1 cellular context compared by ENCODE assay signal in the genomic region with DNA sequence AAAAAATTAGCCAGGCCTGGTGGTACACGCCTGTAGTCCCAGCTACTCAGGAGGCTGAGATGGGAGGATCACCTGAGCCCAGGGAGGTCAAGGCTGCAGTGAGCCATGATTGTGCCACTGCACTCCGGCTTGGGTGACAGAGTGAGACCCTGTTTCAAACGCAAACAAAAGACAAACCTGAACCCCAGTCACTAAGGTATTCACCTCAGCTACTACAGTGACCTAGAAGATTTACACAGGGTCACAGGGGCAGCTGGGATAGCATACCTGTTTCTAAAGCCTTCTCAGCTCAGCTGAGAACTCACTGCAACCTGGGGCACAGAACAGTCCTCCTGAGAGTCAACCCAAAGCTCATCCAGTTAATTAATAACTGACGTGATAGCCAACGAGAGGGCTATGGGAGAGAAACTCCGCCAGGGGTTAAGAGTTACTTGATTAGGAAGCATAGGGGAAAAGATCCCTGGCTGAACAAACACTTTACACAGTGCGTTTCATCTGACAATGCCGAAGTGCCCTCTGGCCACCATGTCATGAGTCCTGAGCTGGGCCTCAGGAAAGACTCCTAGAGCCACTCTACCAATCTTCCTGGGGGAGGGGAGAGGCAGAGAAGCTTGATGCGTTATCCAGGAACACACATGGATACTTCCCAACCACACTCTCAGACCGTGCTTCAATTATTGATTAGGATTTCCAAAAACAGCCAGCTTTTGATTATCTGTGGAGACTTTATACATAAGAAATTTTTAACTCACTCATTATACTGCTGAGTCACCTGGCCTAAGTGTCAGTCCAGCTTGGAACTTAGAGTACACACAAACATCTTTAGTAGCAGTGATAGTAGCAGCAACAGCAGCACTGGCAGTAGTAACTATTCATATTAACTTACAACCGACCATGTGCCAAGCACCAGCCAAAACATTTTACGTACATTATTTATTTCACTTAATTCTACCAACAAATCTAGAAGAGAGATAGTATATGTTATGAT.
TF ChIP-seq lines count a peak whose summit lies in the region.

No MANE protein-coding gene starts in this region.

TF ChIP-seq in SK-N-SH treated with all-trans-retinoic acid at 6 μM for 48 hours, 23 proteins besides CTCF, POLR2A, EP300 and RAD21 (continued from another document):
- TF ChIP-seq, protein P1, sequence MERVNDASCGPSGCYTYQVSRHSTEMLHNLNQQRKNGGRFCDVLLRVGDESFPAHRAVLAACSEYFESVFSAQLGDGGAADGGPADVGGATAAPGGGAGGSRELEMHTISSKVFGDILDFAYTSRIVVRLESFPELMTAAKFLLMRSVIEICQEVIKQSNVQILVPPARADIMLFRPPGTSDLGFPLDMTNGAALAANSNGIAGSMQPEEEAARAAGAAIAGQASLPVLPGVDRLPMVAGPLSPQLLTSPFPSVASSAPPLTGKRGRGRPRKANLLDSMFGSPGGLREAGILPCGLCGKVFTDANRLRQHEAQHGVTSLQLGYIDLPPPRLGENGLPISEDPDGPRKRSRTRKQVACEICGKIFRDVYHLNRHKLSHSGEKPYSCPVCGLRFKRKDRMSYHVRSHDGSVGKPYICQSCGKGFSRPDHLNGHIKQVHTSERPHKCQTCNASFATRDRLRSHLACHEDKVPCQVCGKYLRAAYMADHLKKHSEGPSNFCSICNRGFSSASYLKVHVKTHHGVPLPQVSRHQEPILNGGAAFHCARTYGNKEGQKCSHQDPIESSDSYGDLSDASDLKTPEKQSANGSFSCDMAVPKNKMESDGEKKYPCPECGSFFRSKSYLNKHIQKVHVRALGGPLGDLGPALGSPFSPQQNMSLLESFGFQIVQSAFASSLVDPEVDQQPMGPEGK (CRISPR knock-in tag; IDR thresholded peaks at IDR 0.05; ENCODE audit: borderline replicate concordance) = no peak
- no peak for TF ChIP-seq BACH2 (CRISPR knock-in tag; IDR thresholded peaks at IDR 0.05; ENCODE audit: borderline replicate concordance)
- no peak for TF ChIP-seq ARNTL (CRISPR knock-in tag; IDR thresholded peaks at IDR 0.05; ENCODE audit: borderline replicate concordance, low read depth)
- TF ChIP-seq TOX (CRISPR knock-in tag; IDR thresholded peaks at IDR 0.05; ENCODE audit: borderline replicate concordance) = no peak
- TF ChIP-seq ZFP3 (CRISPR knock-in tag; IDR thresholded peaks at IDR 0.05) = no peak
- TF ChIP-seq, protein P2, sequence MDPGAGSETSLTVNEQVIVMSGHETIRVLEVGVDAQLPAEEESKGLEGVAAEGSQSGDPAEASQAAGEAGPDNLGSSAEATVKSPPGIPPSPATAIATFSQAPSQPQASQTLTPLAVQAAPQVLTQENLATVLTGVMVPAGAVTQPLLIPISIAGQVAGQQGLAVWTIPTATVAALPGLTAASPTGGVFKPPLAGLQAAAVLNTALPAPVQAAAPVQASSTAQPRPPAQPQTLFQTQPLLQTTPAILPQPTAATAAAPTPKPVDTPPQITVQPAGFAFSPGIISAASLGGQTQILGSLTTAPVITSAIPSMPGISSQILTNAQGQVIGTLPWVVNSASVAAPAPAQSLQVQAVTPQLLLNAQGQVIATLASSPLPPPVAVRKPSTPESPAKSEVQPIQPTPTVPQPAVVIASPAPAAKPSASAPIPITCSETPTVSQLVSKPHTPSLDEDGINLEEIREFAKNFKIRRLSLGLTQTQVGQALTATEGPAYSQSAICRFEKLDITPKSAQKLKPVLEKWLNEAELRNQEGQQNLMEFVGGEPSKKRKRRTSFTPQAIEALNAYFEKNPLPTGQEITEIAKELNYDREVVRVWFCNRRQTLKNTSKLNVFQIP (CRISPR knock-in tag; IDR thresholded peaks at IDR 0.05; ENCODE audit: borderline replicate concordance, low read depth) = no peak
- no peak for TF ChIP-seq ZFP30 (CRISPR knock-in tag; IDR thresholded peaks at IDR 0.05)
- TF ChIP-seq SNAI2 (CRISPR knock-in tag; IDR thresholded peaks at IDR 0.05) = no peak
- no peak for TF ChIP-seq PPARA (CRISPR knock-in tag; IDR thresholded peaks at IDR 0.05; ENCODE audit: borderline replicate concordance)
- TF ChIP-seq TCF4 (CRISPR knock-in tag; IDR thresholded peaks at IDR 0.05; ENCODE audit: borderline replicate concordance) = no peak
- TF ChIP-seq OSR1 (CRISPR knock-in tag; IDR thresholded peaks at IDR 0.05) = no peak
- no peak for TF ChIP-seq ZNF565 (CRISPR knock-in tag; conservative IDR thresholded peaks at IDR 0.05; ENCODE audit: low read depth)
